Comparison of ENCODE assay signal across 8 cellular contexts in genomic region chr4:104064650-104065577, GRCh38.
A peak's percentile ranks its signal among the peaks of the same experiment; 100 is the strongest.
DNase-seq lines count a peak whose midpoint lies in the region; ATAC-seq, FAIRE-seq and TF ChIP-seq lines count a peak whose summit lies in the region.

No MANE protein-coding gene starts in this region.

- no peaks in the 10 kb centered on the region for H3K9me3 ChIP-seq in mucosa of descending colon
- no peaks in the 10 kb centered on the region for H3K9me3 ChIP-seq in CD8-positive, alpha-beta T cell (ENCODE audit: low read length)

- H3K27me3 Mint-ChIP-seq in activated naive CD8-positive, alpha-beta T cell treated with anti-CD3 and anti-CD28 coated beads for 36 hours, result peaks cover 3% of the 10 kb centered on the region
- H3K27me3 Mint-ChIP-seq in CD8-positive, alpha-beta T cell (ENCODE audit: low read depth), result no peaks in the 10 kb centered on the region

- no peak for FAIRE-seq in HTR-8/SVneo (lab: Jason Lieb, UNC)

- peak; percentile 78 for ATAC-seq in GM21423 (IDR thresholded peaks at IDR 0.05; ENCODE audit: unreplicated experiment)
- ATAC-seq in mucosa of descending colon, result peak; percentile 55
- no peak for ATAC-seq in CD8-positive, alpha-beta T cell

- POLR2A ChIA-PET in CD8-positive, alpha-beta T cell (lab: Charles Lee), result no interaction called here

- DNase-seq in GM12864 (ENCODE audit: low read depth) (peak; percentile 26), HTR-8/SVneo (ENCODE audit: insufficient read length, low spot score) (peak; percentile 0), OCI-M1 (lab: John Stamatoyannopoulos, UW) (peak; percentile 84), ecto neural progenitor cell (ENCODE audit: low spot score) (peak; percentile 65), mucosa of descending colon (peak in 2 of 3 donors; percentile 23 to 55)
- DNase-seq in activated naive CD8-positive, alpha-beta T cell treated with anti-CD3 and anti-CD28 coated beads for 36 hours, result no peak
- DNase-seq in CD8-positive, alpha-beta T cell, result no peak

- intact Hi-C loops in mucosa of descending colon (cut with DNase I, micrococcal nuclease), result loop anchor here in 1 of 2 donors (10.0 kb wide), 1 partner anchor 790 kb away; no protein-coding TSS in a partner anchor
- intact Hi-C loops in CD8-positive, alpha-beta T cell (cut with DNase I, micrococcal nuclease), result no loop called here

- no peak overlapping the region for H3K27ac ChIP-seq in CD8-positive, alpha-beta T cell (ENCODE audit: low read depth, low read length)

- H3K36me3 ChIP-seq in mucosa of descending colon (ENCODE audit: low read depth), result no peaks in the 10 kb centered on the region
- no peaks in the 10 kb centered on the region for H3K36me3 ChIP-seq in CD8-positive, alpha-beta T cell (ENCODE audit: insufficient read depth, low read length)

- H3K4me1 Mint-ChIP-seq in activated naive CD8-positive, alpha-beta T cell treated with anti-CD3 and anti-CD28 coated beads for 36 hours, result no peaks in the 10 kb centered on the region
- no peaks in the 10 kb centered on the region for H3K4me1 Mint-ChIP-seq in CD8-positive, alpha-beta T cell (ENCODE audit: low read depth)

- peak; percentile 59 for TF ChIP-seq CTCF in GM12864 (IDR thresholded peaks at IDR 0.05; ENCODE audit: low read depth, low read length, missing control alignments)
- no peak for TF ChIP-seq CTCF in mucosa of descending colon (IDR thresholded peaks at IDR 0.05)
- no peak for TF ChIP-seq CTCF in CD8-positive, alpha-beta T cell (IDR thresholded peaks at IDR 0.05)

- H3K36me3 Mint-ChIP-seq in activated naive CD8-positive, alpha-beta T cell treated with anti-CD3 and anti-CD28 coated beads for 36 hours, result no peaks in the 10 kb centered on the region
- H3K36me3 Mint-ChIP-seq in CD8-positive, alpha-beta T cell, result no peaks in the 10 kb centered on the region

- CTCF ChIA-PET in CD8-positive, alpha-beta T cell (lab: Charles Lee), result no interaction called here

- no peak overlapping the region for H3K27ac Mint-ChIP-seq in activated naive CD8-positive, alpha-beta T cell treated with anti-CD3 and anti-CD28 coated beads for 36 hours
- H3K27ac Mint-ChIP-seq in CD8-positive, alpha-beta T cell, result no peak overlapping the region

- H3K4me3 Mint-ChIP-seq in activated naive CD8-positive, alpha-beta T cell treated with anti-CD3 and anti-CD28 coated beads for 36 hours, result no peak overlapping the region
- no peak overlapping the region for H3K4me3 Mint-ChIP-seq in CD8-positive, alpha-beta T cell

- H3K4me3 ChIP-seq in GM12864 (ENCODE audit: low read depth, low read length) (no peak overlapping the region), mucosa of descending colon (no peak overlapping the region)
- H3K4me3 ChIP-seq in CD8-positive, alpha-beta T cell (ENCODE audit: low read depth, low read length), result no peak overlapping the region

- no peaks in the 10 kb centered on the region for H3K9me3 Mint-ChIP-seq in activated naive CD8-positive, alpha-beta T cell treated with anti-CD3 and anti-CD28 coated beads for 36 hours
- H3K9me3 Mint-ChIP-seq in CD8-positive, alpha-beta T cell, result no peaks in the 10 kb centered on the region

- no peaks in the 10 kb centered on the region for H3K4me1 ChIP-seq in mucosa of descending colon (ENCODE audit: low read depth)
- no peaks in the 10 kb centered on the region for H3K4me1 ChIP-seq in CD8-positive, alpha-beta T cell (ENCODE audit: insufficient read depth, low read length)

- no peaks in the 10 kb centered on the region for H3K27me3 ChIP-seq in CD8-positive, alpha-beta T cell (ENCODE audit: insufficient read depth, low read length)

Comparison
In these comparisons a context has a peak if more than half of its experiments do, and no peak if none do; other contexts are left out.
1. DNase-seq: peak in GM12864 (single experiment), HTR-8/SVneo (single experiment), OCI-M1 (single experiment), ecto neural progenitor cell (single experiment) and mucosa of descending colon (2 of 3); none in activated naive CD8-positive, alpha-beta T cell treated with anti-CD3 and anti-CD28 coated beads for 36 hours (single experiment) and CD8-positive, alpha-beta T cell (0 of 7).